ENCODE assay signal across 8 cellular contexts in the genomic region with DNA sequence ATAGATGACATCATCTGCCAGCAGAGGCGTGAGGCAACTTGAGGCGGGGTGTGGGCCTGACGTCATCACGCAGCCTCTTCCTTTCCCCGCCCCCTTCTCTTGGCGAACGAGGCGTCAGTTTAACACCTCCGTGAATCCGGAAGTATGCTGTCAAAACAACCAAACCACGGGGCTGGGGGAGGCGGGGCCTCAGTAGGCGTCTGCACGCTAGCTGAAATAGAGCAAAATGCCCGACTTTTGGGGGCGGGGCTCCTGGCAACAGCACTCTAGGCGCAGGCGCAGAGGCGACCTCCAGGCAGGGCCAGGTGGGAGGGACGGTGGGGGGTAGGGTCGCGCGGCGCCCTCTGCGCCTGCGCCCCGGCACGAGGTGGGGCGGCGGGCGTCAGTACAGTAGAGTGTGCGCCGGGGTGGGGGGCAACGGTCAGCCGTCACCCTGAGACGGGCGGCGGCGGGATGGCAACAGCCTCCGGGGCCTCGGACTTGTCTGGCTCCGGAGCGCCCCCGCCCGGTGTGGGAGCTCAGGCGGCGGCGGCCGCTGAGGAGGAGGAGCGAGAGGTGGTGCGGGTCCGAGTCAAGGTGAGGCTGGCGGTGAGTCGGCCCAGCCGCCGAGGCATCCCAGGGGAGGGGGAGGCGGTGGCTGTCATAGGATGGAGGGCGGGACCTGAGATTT. TPM values are rescaled to one million over a fixed set of nuclear protein-coding genes. Genes with fewer than 3 reads are reported as not detected.
A peak's percentile ranks its signal among the peaks of the same experiment; 100 is the strongest.
DNase-seq lines count a peak whose midpoint lies in the region; ATAC-seq and TF ChIP-seq lines count a peak whose summit lies in the region.

A gene with protein sequence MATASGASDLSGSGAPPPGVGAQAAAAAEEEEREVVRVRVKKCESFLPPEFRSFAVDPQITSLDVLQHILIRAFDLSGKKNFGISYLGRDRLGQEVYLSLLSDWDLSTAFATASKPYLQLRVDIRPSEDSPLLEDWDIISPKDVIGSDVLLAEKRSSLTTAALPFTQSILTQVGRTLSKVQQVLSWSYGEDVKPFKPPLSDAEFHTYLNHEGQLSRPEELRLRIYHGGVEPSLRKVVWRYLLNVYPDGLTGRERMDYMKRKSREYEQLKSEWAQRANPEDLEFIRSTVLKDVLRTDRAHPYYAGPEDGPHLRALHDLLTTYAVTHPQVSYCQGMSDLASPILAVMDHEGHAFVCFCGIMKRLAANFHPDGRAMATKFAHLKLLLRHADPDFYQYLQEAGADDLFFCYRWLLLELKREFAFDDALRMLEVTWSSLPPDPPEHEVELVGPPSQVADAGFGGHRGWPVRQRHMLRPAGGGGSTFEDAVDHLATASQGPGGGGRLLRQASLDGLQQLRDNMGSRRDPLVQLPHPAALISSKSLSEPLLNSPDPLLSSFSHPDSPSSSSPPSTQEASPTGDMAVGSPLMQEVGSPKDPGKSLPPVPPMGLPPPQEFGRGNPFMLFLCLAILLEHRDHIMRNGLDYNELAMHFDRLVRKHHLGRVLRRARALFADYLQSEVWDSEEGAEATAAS (plus strand): TSS at position 370 of the 670 bp plus-strand sequence. CDS start 84 bp downstream, at position 454.

- H3K4me1 ChIP-seq in CD4-positive, CD25-positive, alpha-beta regulatory T cell (ENCODE audit: control insufficient read depth, insufficient read depth, low read length, poor library complexity, severe bottlenecking), result peaks cover 13% of the 10 kb centered on the region
- H3K4me1 ChIP-seq in duodenal mucosa (ENCODE audit: control insufficient read depth in 1 of 2, insufficient read depth in 2 of 2, low read length in 2 of 2), result peaks cover 8 to 10% of the 10 kb centered on the region in 2 donors

- CTCF ChIA-PET in activated CD4-positive, alpha-beta memory T cell treated with anti-CD3 and anti-CD28 coated beads, Interleukin-2, amount 10 ng/mL, durations not matched to agents 7 days and 5 days (lab: Charles Lee), result interaction anchor here (0.6 to 3.4 kb wide), 17 partner anchors 8 to 463 kb away, joined by 3 to 18 read pairs (median 4); partner anchors contain the start of genes EBP, FTSJ1, GRIPAP1 and RBM3

- H3K27ac ChIP-seq in CD4-positive, CD25-positive, alpha-beta regulatory T cell (ENCODE audit: insufficient read depth, low read length, poor library complexity, severe bottlenecking), result peak within 1 kb of the TSS; percentile 93
- peak within 1 kb of the TSS; percentile 73 for H3K27ac ChIP-seq in duodenal mucosa (ENCODE audit: low read depth, low read length)

- H3K27ac Mint-ChIP-seq in CD4-positive, CD25-positive, alpha-beta regulatory T cell, result peak within 1 kb of the TSS; percentile 85 to 97 (median 94)
- peak within 1 kb of the TSS; percentile 95 for H3K27ac Mint-ChIP-seq in activated CD4-positive, alpha-beta memory T cell treated with anti-CD3 and anti-CD28 coated beads, Interleukin-2, amount 10 ng/mL, durations not matched to agents 7 days and 5 days

- H3K9ac ChIP-seq in duodenal mucosa (ENCODE audit: low read depth in 1 of 2, low read length in 2 of 2), result peak within 1 kb of the TSS; percentile 57 to 65

- peak within 1 kb of the TSS; percentile 76 for H3K4me3 ChIP-seq in CD4-positive, CD25-positive, alpha-beta regulatory T cell (ENCODE audit: low read depth, low read length)
- peak within 1 kb of the TSS; percentile 65 to 74 for H3K4me3 ChIP-seq in duodenal mucosa (ENCODE audit: low read depth in 1 of 2, low read length in 2 of 2)
- peak within 1 kb of the TSS; percentile 43 for H3K4me3 ChIP-seq in lower leg skin (ENCODE audit: low read depth, poor library complexity, severe bottlenecking)

- POLR2A ChIA-PET in activated CD4-positive, alpha-beta memory T cell treated with anti-CD3 and anti-CD28 coated beads, Interleukin-2, amount 10 ng/mL, durations not matched to agents 7 days and 5 days (lab: Charles Lee), result interaction anchor here (0.7 to 4.9 kb wide), 21 partner anchors 9 to 983 kb away, joined by 3 to 50 read pairs (median 4); partner anchors contain the start of genes EBP, FTSJ1 and RBM3

- H3K36me3 Mint-ChIP-seq in CD4-positive, CD25-positive, alpha-beta regulatory T cell, result no peaks in the 10 kb centered on the region
- H3K36me3 Mint-ChIP-seq in activated CD4-positive, alpha-beta memory T cell treated with anti-CD3 and anti-CD28 coated beads, Interleukin-2, amount 10 ng/mL, durations not matched to agents 7 days and 5 days (ENCODE audit: low read depth), result peaks cover 25% of the 10 kb centered on the region

- no peak for TF ChIP-seq CTCF in lower leg skin (IDR thresholded peaks at IDR 0.05)

- TF ChIP-seq POLR2A in lower leg skin (IDR thresholded peaks at IDR 0.05), result no peak

- H3K36me3 ChIP-seq in CD4-positive, CD25-positive, alpha-beta regulatory T cell (ENCODE audit: control insufficient read depth, insufficient read depth, low read length), result peaks cover 6% of the 10 kb centered on the region
- peaks cover under 1% of the 10 kb centered on the region in 2 donors for H3K36me3 ChIP-seq in duodenal mucosa (ENCODE audit: control insufficient read depth in 1 of 2, insufficient read depth in 2 of 2, low read length in 2 of 2)

- H3K4me3 Mint-ChIP-seq in CD4-positive, CD25-positive, alpha-beta regulatory T cell, result peak within 1 kb of the TSS; percentile 70 to 93 (median 88)
- H3K4me3 Mint-ChIP-seq in activated CD4-positive, alpha-beta memory T cell treated with anti-CD3 and anti-CD28 coated beads, Interleukin-2, amount 10 ng/mL, durations not matched to agents 7 days and 5 days, result peak within 1 kb of the TSS; percentile 93

- DNase-seq in CD4-positive, CD25-positive, alpha-beta regulatory T cell, result peak; percentile 95 to 98 (median 96)
- DNase-seq in HK-2 (ENCODE audit: unreplicated experiment), result peak; percentile 97
- peak; percentile 94 for DNase-seq in NCI-H82 treated with DMSO at 0.1 percent for 48 hours (lab: John Stamatoyannopoulos, UW; ENCODE audit: unreplicated experiment)
- peak; percentile 97 for DNase-seq in activated CD4-positive, alpha-beta memory T cell treated with anti-CD3 and anti-CD28 coated beads, Interleukin-2, amount 10 ng/mL, durations not matched to agents 7 days and 5 days
- peak; percentile 97 to 99 for DNase-seq in lower leg skin (ENCODE audit: low spot score in 2 of 2)
- DNase-seq in stimulated activated CD4-positive, alpha-beta T cell treated with anti-CD3 and anti-CD28 coated beads, Interleukin-4, amount 100 ng/mL, for 48 hours (ENCODE audit: low read depth in 2 of 2), result peak; percentile 93 to 94

- H3K27me3 ChIP-seq in CD4-positive, CD25-positive, alpha-beta regulatory T cell (ENCODE audit: control insufficient read depth, insufficient read depth, low read length), result no peaks in the 10 kb centered on the region
- H3K27me3 ChIP-seq in duodenal mucosa (ENCODE audit: control insufficient read depth in 1 of 2, insufficient read depth in 2 of 2, low read length in 2 of 2), result no peaks in the 10 kb centered on the region

- WGBS in lower leg skin, 2 donors, result 0 to 44% methylated on average over 23 to 58 of the region's 58 CpGs

- H3K4me1 Mint-ChIP-seq in CD4-positive, CD25-positive, alpha-beta regulatory T cell, result peaks cover 4 to 23% (median 16%) of the 10 kb centered on the region in 4 donors
- peaks cover 29% of the 10 kb centered on the region for H3K4me1 Mint-ChIP-seq in activated CD4-positive, alpha-beta memory T cell treated with anti-CD3 and anti-CD28 coated beads, Interleukin-2, amount 10 ng/mL, durations not matched to agents 7 days and 5 days

- no peaks in the 10 kb centered on the region for H3K27me3 Mint-ChIP-seq in CD4-positive, CD25-positive, alpha-beta regulatory T cell
- no peaks in the 10 kb centered on the region for H3K27me3 Mint-ChIP-seq in activated CD4-positive, alpha-beta memory T cell treated with anti-CD3 and anti-CD28 coated beads, Interleukin-2, amount 10 ng/mL, durations not matched to agents 7 days and 5 days

- H3K9me3 ChIP-seq in CD4-positive, CD25-positive, alpha-beta regulatory T cell (ENCODE audit: control insufficient read depth in 2 of 2, low read length in 2 of 2), result no peaks in the 10 kb centered on the region
- H3K9me3 ChIP-seq in duodenal mucosa (ENCODE audit: control insufficient read depth in 1 of 2, low read length in 2 of 2), result no peaks in the 10 kb centered on the region

- no peaks in the 10 kb centered on the region for H3K9me3 Mint-ChIP-seq in CD4-positive, CD25-positive, alpha-beta regulatory T cell
- H3K9me3 Mint-ChIP-seq in activated CD4-positive, alpha-beta memory T cell treated with anti-CD3 and anti-CD28 coated beads, Interleukin-2, amount 10 ng/mL, durations not matched to agents 7 days and 5 days, result no peaks in the 10 kb centered on the region

- intact Hi-C loops in lower leg skin (cut with DNase I; ENCODE audit: low total_unique reads), result no loop called here

- ATAC-seq in CD4-positive, CD25-positive, alpha-beta regulatory T cell (ENCODE audit: low read depth in 2 of 2), result peak; percentile 92
- peak; percentile 76 for ATAC-seq in GM19397 (IDR thresholded peaks at IDR 0.05; ENCODE audit: unreplicated experiment)

RNA-seq across cellular contexts. Expression of the gene that starts here (rescaled TPM):
- total RNA-seq in CD4-positive, CD25-positive, alpha-beta regulatory T cell, result 32.5 TPM
- 10 to 100 TPM; 14.9 to 18.3 (median 16.9) TPM for polyA plus RNA-seq in CD4-positive, CD25-positive, alpha-beta regulatory T cell
- 10 to 100 TPM; 21.7 to 22.3 TPM for total RNA-seq in activated CD4-positive, alpha-beta memory T cell treated with anti-CD3 and anti-CD28 coated beads, Interleukin-2, amount 10 ng/mL, durations not matched to agents 7 days and 5 days
- 10 to 100 TPM; 11.6 to 43.8 (median 16.2) TPM for total RNA-seq in lower leg skin

Comparison
In these comparisons a context has a peak if more than half of its experiments do, and no peak if none do; other contexts are left out.
1. Peak in every context shown above with its lines: DNase-seq, ATAC-seq, H3K4me3 ChIP-seq and H3K27ac ChIP-seq.